Comparison of ENCODE assay signal across 16 cellular contexts in the genomic region with DNA sequence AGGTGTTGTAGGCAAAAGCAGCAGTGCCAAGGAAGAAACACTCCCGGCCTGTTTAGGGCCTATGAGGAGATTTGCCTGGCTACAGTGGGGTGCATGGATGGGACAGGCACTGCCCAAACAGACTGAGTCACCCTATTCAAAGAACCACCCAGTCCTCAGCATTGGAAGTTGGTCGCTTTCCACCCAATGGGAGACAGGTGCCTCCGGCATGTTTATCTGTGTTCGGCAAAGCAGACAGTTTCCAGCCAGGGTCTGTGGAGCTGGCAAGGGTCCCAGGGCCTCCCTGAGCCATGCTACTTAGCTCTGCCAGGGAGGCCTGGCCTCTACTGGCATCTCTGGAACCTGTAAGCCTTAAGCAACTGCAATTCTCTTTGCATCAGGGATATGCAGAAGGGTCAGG.
DNase-seq lines count a peak whose midpoint lies in the region; ATAC-seq and TF ChIP-seq lines count a peak whose summit lies in the region.
"Had no signal": no experiment of that assay in that cellular context is flagged by ENCODE, and none has a peak within 500 bp of the region (broad histone marks: within the 10 kb centered on the region; RNA-seq: fewer than 3 reads in every experiment).

No MANE protein-coding gene starts in this region.

- 85 to 88% methylated on average over 4 of the region's 4 CpGs for WGBS in sigmoid colon, 2 donors

- no peaks in the 10 kb centered on the region for H3K9me3 ChIP-seq in sigmoid colon
- H3K9me3 ChIP-seq: HAP-1 had no signal

- DNase-seq in DMS79 (lab: John Stamatoyannopoulos, UW), result peak; percentile 9
- DNase-seq in DMS79 treated with DMSO at 0.1 percent for 48 hours (lab: John Stamatoyannopoulos, UW), result no peak
- DNase-seq in NCI-H1092 (lab: John Stamatoyannopoulos, UW), result peak; percentile 44
- DNase-seq in RPMI7951 (ENCODE audit: low read depth), result peak; percentile 10
- DNase-seq in sigmoid colon, result peak; percentile 73
- DNase-seq in D341Med (ENCODE audit: low spot score), result no peak
- DNase-seq in Right ventricle myocardium inferior (ENCODE audit: missing footprints), result no peak
- no peak for DNase-seq in NOMO-1 treated with DMSO at 0.1 percent for 48 hours (lab: John Stamatoyannopoulos, UW; ENCODE audit: unreplicated experiment)
- DNase-seq: 8988T; CD8-positive, alpha-beta memory T cell; NCI-H1436; NCI-H774; T-cell; T-helper 9 cell had no signal

- no peak for TF ChIP-seq POLR2A in sigmoid colon (IDR thresholded peaks at IDR 0.05)

- no peak for ATAC-seq in Right ventricle myocardium inferior
- ATAC-seq: T-cell had no signal

- no peak for TF ChIP-seq EP300 in sigmoid colon (IDR thresholded peaks at IDR 0.05)

- H3K4me3 ChIP-seq in sigmoid colon, result no peak overlapping the region
- H3K4me3 ChIP-seq: BLaER1 treated with 17β-estradiol and CSF1 and Interleukin-3, amounts not matched to agents 10 nM and 100 nM; HAP-1 had no signal

- no peak overlapping the region for H3K27ac ChIP-seq in sigmoid colon

- no peak for TF ChIP-seq CTCF in sigmoid colon (IDR thresholded peaks at IDR 0.05)

- H3K36me3 ChIP-seq in sigmoid colon, result no peaks in the 10 kb centered on the region
- H3K36me3 ChIP-seq: BLaER1 treated with 17β-estradiol and CSF1 and Interleukin-3, amounts not matched to agents 10 nM and 100 nM; HAP-1 had no signal

- intact Hi-C loops in sigmoid colon (cut with DNase I) (no loop called here), Right ventricle myocardium inferior (cut with DNase I) (no loop called here)

- no peaks in the 10 kb centered on the region for H3K27me3 ChIP-seq in sigmoid colon

- no peaks in the 10 kb centered on the region for H3K4me1 ChIP-seq in sigmoid colon
- H3K4me1 ChIP-seq: HAP-1 had no signal

Comparison
In these comparisons a context has a peak if more than half of its experiments do, and no peak if none do; other contexts are left out.
1. DNase-seq: peak in DMS79 (single experiment), NCI-H1092 (single experiment), RPMI7951 (single experiment) and sigmoid colon (single experiment); none in DMS79 treated with DMSO at 0.1 percent for 48 hours (single experiment), D341Med (single experiment), Right ventricle myocardium inferior (single experiment) and NOMO-1 treated with DMSO at 0.1 percent for 48 hours (single experiment).